Comparison of ENCODE assay signal across 18 cellular contexts in genomic region chr13:46685006-46685730, GRCh38.
DNase-seq lines count a peak whose midpoint lies in the region; ATAC-seq, FAIRE-seq and TF ChIP-seq lines count a peak whose summit lies in the region.
"Had no signal": no experiment of that assay in that cellular context is flagged by ENCODE, and none has a peak within 500 bp of the region (broad histone marks: within the 10 kb centered on the region; RNA-seq: fewer than 3 reads in every experiment).

No MANE protein-coding gene starts in this region.

- no peak for TF ChIP-seq POLR2A in A549 (IDR thresholded peaks at IDR 0.05; ENCODE audit: low read length)

- H3K36me3 ChIP-seq in neuronal stem cell (replicated peaks in 1 of 2; ENCODE audit: control insufficient read depth in 2 of 2, insufficient read depth in 2 of 2, low read length in 2 of 2), result peaks cover 0 to 3% of the 10 kb centered on the region in 2 donors
- H3K36me3 ChIP-seq in WERI-Rb-1, result peaks cover 50% of the 10 kb centered on the region

- no peak for FAIRE-seq in A549 (lab: Jason Lieb, UNC)
- FAIRE-seq: GM12878, HTR-8/SVneo had no signal

- peaks cover 46% of the 10 kb centered on the region for H3K4me1 ChIP-seq in A549
- H3K4me1 ChIP-seq in right cardiac atrium (ENCODE audit: control insufficient read depth, insufficient read depth, low read length), result peaks cover 1% of the 10 kb centered on the region
- H3K4me1 ChIP-seq in neuronal stem cell (ENCODE audit: control insufficient read depth in 2 of 2, insufficient read depth in 1 of 2, low read depth in 1 of 2, low read length in 2 of 2), result peaks cover 7 to 10% of the 10 kb centered on the region in 2 donors

- WGBS in A549 (ENCODE audit: missing lambda C conversion rate), result 74% methylated on average over 10 of the region's 10 CpGs
- WGBS in right cardiac atrium, result 65% methylated on average over 10 of the region's 10 CpGs
- no CpG with 5 or more reads among the region's 10 CpGs for WGBS in neuronal stem cell (ENCODE audit: extremely low coverage in 2 of 2, insufficient read length in 2 of 2, insufficient replicate concordance in 1 of 2), 2 donors

- H3K23ac ChIP-seq in neuronal stem cell (ENCODE audit: low read depth, low read length, poor library complexity), result no peak overlapping the region

- DNase-seq in A549 (ENCODE audit: low read depth in 1 of 2, low spot score in 1 of 2) (no peak), LHCN-M2 (ENCODE audit: low read depth) (peak; percentile 44), right cardiac atrium (no peak), neuronal stem cell (ENCODE audit: low spot score) (no peak), WERI-Rb-1 (no peak), NCI-H2107 (lab: John Stamatoyannopoulos, UW) (no peak), midbrain (lab: John Stamatoyannopoulos, UW) (no peak)
- DNase-seq: activated T-cell treated with anti-CD3 and anti-CD28 coated beads, Interleukin-2, amount 50 U/mL, for 48 hours; GM23248; naive thymus-derived CD8-positive, alpha-beta T cell; NCI-H2029 treated with DMSO at 0.1 percent for 48 hours; NCI-H524 treated with DMSO at 0.1 percent for 48 hours; PC-3; stimulated activated CD4-positive, alpha-beta T cell treated with anti-CD3 and anti-CD28 coated beads, Interleukin-4, amount 100 ng/mL, for 24 hours had no signal

- no peak overlapping the region for H2BK15ac ChIP-seq in neuronal stem cell (ENCODE audit: low read length)

- ATAC-seq in A549 (no peak; a peak in 1 of 6 replicates), right cardiac atrium (peak; percentile 31 to 36), GM21423 (IDR thresholded peaks at IDR 0.05; ENCODE audit: unreplicated experiment) (no peak)
- ATAC-seq: GM12878; naive thymus-derived CD8-positive, alpha-beta T cell; PC-3 had no signal

- H3K9me3 ChIP-seq in A549 (no peaks in the 10 kb centered on the region), right cardiac atrium (ENCODE audit: control insufficient read depth, low read length) (no peaks in the 10 kb centered on the region), neuronal stem cell (replicated peaks in 1 of 2; ENCODE audit: control insufficient read depth in 2 of 2, insufficient read depth in 1 of 2, low read depth in 1 of 2, low read length in 2 of 2) (no peaks in the 10 kb centered on the region), WERI-Rb-1 (ENCODE audit: severe bottlenecking) (no peaks in the 10 kb centered on the region)
- H3K9me3 ChIP-seq: tibial nerve had no signal

- H3K4me3 ChIP-seq in A549 (no peak overlapping the region), right cardiac atrium (ENCODE audit: low read length) (no peak overlapping the region), neuronal stem cell (ENCODE audit: low read length in 2 of 2) (no peak overlapping the region), WERI-Rb-1 (ENCODE audit: low read depth, low read length) (no peak overlapping the region)
- H3K4me3 ChIP-seq: GM12878, GM23248, tibial nerve had no signal

- H3K4me2 ChIP-seq in A549 (peak overlapping the region; percentile 64), neuronal stem cell (ENCODE audit: insufficient read depth, low read length, poor library complexity, severe bottlenecking) (no peak overlapping the region)

- no peak overlapping the region for H3K18ac ChIP-seq in neuronal stem cell (ENCODE audit: low read length)

- H3K14ac ChIP-seq in neuronal stem cell (ENCODE audit: low read length), result no peak overlapping the region

- no peak overlapping the region for H2BK120ac ChIP-seq in neuronal stem cell (ENCODE audit: low read depth, low read length)

- no peak overlapping the region for H2AK5ac ChIP-seq in neuronal stem cell (ENCODE audit: low read depth, low read length)

- no peak overlapping the region for H2BK5ac ChIP-seq in neuronal stem cell (ENCODE audit: low read length)

- no peaks in the 10 kb centered on the region for H3K79me1 ChIP-seq in neuronal stem cell (ENCODE audit: low read depth, low read length)

- H3K9ac ChIP-seq in neuronal stem cell (ENCODE audit: low read depth, low read length, poor library complexity), result no peak overlapping the region
- H3K9ac ChIP-seq: GM23248 had no signal

- H3K27ac ChIP-seq in A549 (peak overlapping the region; percentile 39 to 64; a peak in 4 of 6 replicates), right cardiac atrium (ENCODE audit: low read length) (no peak overlapping the region), neuronal stem cell (replicated peaks; ENCODE audit: low read length) (peak overlapping the region; percentile 71), WERI-Rb-1 (no peak overlapping the region)
- H3K27ac ChIP-seq: GM23248 had no signal

- TF ChIP-seq CTCF in A549 (IDR thresholded peaks at IDR 0.05) (no peak), WERI-Rb-1 (IDR thresholded peaks at IDR 0.05; ENCODE audit: low read depth, low read length) (no peak)

- POLR2A ChIA-PET in A549 (lab: Yijun Ruan, JAX), result no interaction called here

- no peak for TF ChIP-seq EP300 in A549 (IDR thresholded peaks at IDR 0.05)

- H3K27me3 ChIP-seq in right cardiac atrium (ENCODE audit: control insufficient read depth, insufficient read depth), result no peaks in the 10 kb centered on the region
- H3K27me3 ChIP-seq in neuronal stem cell (ENCODE audit: control insufficient read depth in 3 of 3, insufficient read depth in 3 of 3, low read depth in 1 of 3, low read length in 3 of 3), result no peaks in the 10 kb centered on the region
- H3K27me3 ChIP-seq in WERI-Rb-1 (ENCODE audit: insufficient read depth, low read depth, severe bottlenecking), result no peaks in the 10 kb centered on the region
- H3K27me3 ChIP-seq: tibial nerve had no signal

- CTCF ChIA-PET in A549 (lab: Yijun Ruan, JAX), result interaction anchor here (1.0 kb wide), 1 partner anchor 9 kb away, joined by 4 read pairs; no protein-coding TSS in a partner anchor

- H3K4ac ChIP-seq in neuronal stem cell (ENCODE audit: low read length), result no peak overlapping the region

- H4K91ac ChIP-seq in neuronal stem cell (ENCODE audit: low read depth, low read length, poor library complexity), result no peak overlapping the region

- H4K8ac ChIP-seq in neuronal stem cell (ENCODE audit: low read depth, low read length), result no peak overlapping the region

- no peak overlapping the region for H2BK12ac ChIP-seq in neuronal stem cell (ENCODE audit: low read length)

- no peak overlapping the region for H2AFZ ChIP-seq in neuronal stem cell (ENCODE audit: low read length)
- H2AFZ ChIP-seq: GM23248 had no signal

- intact Hi-C loops in right cardiac atrium (cut with DNase I), result no loop called here

- TF ChIP-seq RAD21 in A549 (conservative IDR thresholded peaks at IDR 0.05 in 1 of 2, IDR thresholded peaks at IDR 0.05 in 1 of 2), result no peak

TF ChIP-seq in A549, 52 proteins besides CTCF, POLR2A, EP300 and RAD21:
- TF ChIP-seq HMGXB4 (CRISPR knock-in tag; IDR thresholded peaks at IDR 0.05; ENCODE audit: borderline replicate concordance) (no peak), EHF (CRISPR knock-in tag; IDR thresholded peaks at IDR 0.05) (no peak), MAZ (IDR thresholded peaks at IDR 0.05; ENCODE audit: borderline replicate concordance, low read depth, low read length) (no peak), BCL3 (IDR thresholded peaks at IDR 0.05) (no peak), RARB (CRISPR knock-in tag; IDR thresholded peaks at IDR 0.05) (no peak), ZNF302 (CRISPR knock-in tag; IDR thresholded peaks at IDR 0.05) (no peak), MAFK (IDR thresholded peaks at IDR 0.05; ENCODE audit: partially characterized antibody) (no peak), CHD2 (IDR thresholded peaks at IDR 0.05; ENCODE audit: low read length, partially characterized antibody) (no peak), HOXA7 (CRISPR knock-in tag; IDR thresholded peaks at IDR 0.05) (no peak)

Comparison
In these comparisons a context has a peak if more than half of its experiments do, and no peak if none do; other contexts are left out.
1. ATAC-seq: peak in right cardiac atrium (2 of 2); none in A549 (0 of 2) and GM21423 (single experiment).
2. H3K27ac ChIP-seq: peak in A549 (2 of 2) and neuronal stem cell (single experiment); none in right cardiac atrium (single experiment) and WERI-Rb-1 (single experiment).